In genomic region chr11:3989251-3989650, GRCh38 we compare ENCODE assay signal across 1 cellular context.
TF ChIP-seq lines count a peak whose summit lies in the region.

No MANE protein-coding gene starts in this region.

TF ChIP-seq in HepG2, 621 proteins besides CTCF, POLR2A, EP300 and RAD21:
- TF ChIP-seq, protein P1, sequence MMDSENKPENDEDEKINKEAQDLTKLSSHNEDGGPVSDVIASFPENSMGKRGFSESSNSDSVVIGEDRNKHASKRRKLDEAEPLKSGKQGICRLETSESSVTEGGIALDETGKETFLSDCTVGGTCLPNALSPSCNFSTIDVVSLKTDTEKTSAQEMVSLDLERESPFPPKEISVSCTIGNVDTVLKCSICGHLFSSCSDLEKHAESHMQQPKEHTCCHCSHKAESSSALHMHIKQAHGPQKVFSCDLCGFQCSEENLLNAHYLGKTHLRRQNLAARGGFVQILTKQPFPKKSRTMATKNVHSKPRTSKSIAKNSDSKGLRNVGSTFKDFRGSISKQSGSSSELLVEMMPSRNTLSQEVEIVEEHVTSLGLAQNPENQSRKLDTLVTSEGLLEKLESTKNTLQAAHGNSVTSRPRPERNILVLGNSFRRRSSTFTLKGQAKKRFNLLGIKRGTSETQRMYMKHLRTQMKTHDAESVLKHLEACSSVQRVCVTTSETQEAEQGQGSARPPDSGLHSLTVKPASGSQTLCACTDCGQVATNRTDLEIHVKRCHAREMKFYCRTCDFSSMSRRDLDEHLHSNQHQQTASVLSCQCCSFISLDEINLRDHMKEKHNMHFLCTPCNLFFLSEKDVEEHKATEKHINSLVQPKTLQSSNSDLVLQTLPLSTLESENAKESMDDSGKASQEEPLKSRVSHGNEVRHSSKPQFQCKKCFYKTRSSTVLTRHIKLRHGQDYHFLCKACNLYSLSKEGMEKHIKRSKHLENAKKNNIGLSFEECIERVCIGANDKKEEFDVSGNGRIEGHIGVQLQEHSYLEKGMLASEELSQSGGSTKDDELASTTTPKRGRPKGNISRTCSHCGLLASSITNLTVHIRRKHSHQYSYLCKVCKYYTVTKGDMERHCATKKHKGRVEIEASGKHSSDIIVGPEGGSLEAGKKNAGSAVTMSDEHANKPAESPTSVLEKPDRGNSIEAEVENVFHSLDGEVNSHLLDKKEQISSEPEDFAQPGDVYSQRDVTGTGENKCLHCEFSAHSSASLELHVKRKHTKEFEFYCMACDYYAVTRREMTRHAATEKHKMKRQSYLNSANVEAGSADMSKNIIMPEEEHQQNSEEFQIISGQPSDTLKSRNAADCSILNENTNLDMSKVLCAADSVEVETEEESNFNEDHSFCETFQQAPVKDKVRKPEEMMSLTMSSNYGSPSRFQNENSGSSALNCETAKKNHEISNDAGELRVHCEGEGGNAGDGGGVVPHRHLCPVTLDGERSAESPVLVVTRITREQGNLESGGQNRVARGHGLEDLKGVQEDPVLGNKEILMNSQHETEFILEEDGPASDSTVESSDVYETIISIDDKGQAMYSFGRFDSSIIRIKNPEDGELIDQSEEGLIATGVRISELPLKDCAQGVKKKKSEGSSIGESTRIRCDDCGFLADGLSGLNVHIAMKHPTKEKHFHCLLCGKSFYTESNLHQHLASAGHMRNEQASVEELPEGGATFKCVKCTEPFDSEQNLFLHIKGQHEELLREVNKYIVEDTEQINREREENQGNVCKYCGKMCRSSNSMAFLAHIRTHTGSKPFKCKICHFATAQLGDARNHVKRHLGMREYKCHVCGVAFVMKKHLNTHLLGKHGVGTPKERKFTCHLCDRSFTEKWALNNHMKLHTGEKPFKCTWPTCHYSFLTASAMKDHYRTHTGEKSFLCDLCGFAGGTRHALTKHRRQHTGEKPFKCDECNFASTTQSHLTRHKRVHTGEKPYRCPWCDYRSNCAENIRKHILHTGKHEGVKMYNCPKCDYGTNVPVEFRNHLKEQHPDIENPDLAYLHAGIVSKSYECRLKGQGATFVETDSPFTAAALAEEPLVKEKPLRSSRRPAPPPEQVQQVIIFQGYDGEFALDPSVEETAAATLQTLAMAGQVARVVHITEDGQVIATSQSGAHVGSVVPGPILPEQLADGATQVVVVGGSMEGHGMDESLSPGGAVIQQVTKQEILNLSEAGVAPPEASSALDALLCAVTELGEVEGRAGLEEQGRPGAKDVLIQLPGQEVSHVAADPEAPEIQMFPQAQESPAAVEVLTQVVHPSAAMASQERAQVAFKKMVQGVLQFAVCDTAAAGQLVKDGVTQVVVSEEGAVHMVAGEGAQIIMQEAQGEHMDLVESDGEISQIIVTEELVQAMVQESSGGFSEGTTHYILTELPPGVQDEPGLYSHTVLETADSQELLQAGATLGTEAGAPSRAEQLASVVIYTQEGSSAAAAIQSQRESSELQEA (CRISPR knock-in tag; IDR thresholded peaks at IDR 0.05; ENCODE audit: not compliant biosample characterization) = no peak
- TF ChIP-seq SOX6 (IDR thresholded peaks at IDR 0.05) (no peak), SOX6 (CRISPR knock-in tag; IDR thresholded peaks at IDR 0.05) (no peak), KMT2A (CRISPR knock-in tag; IDR thresholded peaks at IDR 0.05) (no peak), ZNF607 (CRISPR knock-in tag; IDR thresholded peaks at IDR 0.05; ENCODE audit: borderline replicate concordance) (no peak), HNRNPLL (IDR thresholded peaks at IDR 0.05; ENCODE audit: low read depth, low read length, poor library complexity, severe bottlenecking) (no peak), ZNF777 (CRISPR knock-in tag; IDR thresholded peaks at IDR 0.05) (no peak), ZNF713 (CRISPR knock-in tag; IDR thresholded peaks at IDR 0.05) (no peak), ZEB1 (IDR thresholded peaks at IDR 0.05; ENCODE audit: insufficient replicate concordance, low read depth) (no peak), ZNF562 (CRISPR knock-in tag; IDR thresholded peaks at IDR 0.05; ENCODE audit: borderline replicate concordance) (no peak), RCOR2 (CRISPR knock-in tag; IDR thresholded peaks at IDR 0.05) (no peak), HDAC1 (CRISPR knock-in tag; IDR thresholded peaks at IDR 0.05) (no peak)
- TF ChIP-seq, protein P2, sequence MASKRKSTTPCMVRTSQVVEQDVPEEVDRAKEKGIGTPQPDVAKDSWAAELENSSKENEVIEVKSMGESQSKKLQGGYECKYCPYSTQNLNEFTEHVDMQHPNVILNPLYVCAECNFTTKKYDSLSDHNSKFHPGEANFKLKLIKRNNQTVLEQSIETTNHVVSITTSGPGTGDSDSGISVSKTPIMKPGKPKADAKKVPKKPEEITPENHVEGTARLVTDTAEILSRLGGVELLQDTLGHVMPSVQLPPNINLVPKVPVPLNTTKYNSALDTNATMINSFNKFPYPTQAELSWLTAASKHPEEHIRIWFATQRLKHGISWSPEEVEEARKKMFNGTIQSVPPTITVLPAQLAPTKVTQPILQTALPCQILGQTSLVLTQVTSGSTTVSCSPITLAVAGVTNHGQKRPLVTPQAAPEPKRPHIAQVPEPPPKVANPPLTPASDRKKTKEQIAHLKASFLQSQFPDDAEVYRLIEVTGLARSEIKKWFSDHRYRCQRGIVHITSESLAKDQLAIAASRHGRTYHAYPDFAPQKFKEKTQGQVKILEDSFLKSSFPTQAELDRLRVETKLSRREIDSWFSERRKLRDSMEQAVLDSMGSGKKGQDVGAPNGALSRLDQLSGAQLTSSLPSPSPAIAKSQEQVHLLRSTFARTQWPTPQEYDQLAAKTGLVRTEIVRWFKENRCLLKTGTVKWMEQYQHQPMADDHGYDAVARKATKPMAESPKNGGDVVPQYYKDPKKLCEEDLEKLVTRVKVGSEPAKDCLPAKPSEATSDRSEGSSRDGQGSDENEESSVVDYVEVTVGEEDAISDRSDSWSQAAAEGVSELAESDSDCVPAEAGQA (IDR thresholded peaks at IDR 0.05; ENCODE audit: low read depth) = no peak
- TF ChIP-seq, protein P2 (CRISPR knock-in tag; IDR thresholded peaks at IDR 0.05; ENCODE audit: borderline replicate concordance) = no peak
TF ChIP-seq in HepG2: peak in this region for 0.
